In the genomic region with DNA sequence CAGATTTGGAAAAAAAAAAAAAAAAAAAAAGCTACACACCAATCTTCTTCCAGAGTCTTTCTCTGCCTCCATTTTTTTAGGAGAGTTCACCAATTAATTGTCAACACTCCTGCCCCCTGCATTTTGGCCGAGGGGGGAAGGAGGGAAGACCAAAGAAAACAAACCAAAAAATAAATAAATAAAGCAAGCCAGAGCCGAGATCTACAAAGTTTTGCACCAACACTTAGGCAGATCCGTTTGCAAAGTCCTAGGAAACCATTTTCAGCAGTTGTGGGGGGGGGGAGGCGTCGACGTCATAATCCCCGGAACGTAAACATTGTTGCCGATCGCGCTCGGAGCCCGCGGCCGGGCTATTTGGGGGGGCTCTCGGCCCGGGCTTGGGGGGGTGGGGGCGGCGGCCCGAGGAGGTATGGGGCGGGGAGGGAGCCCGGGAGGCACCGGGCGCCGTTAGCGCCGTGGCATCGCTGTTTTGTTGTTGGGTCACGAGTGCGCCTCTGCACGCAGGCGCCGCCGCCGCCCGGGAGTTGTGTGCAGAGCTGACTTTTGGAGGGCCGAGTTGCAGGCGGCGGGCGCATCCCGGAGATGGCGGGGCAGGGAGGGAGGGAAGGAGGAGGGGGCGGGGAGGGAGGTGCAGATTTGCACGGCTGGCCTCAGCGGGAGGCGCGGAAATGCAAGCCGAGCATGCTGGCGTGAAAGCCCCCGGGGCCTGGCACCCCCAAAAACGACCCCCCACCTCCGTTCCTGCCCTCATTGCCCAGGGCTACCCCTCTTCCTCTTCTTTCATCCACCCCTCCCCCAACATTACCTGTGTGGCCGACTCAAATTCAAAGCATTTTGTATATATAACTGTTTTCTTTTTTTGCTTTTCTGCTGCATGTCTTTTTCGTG, we compare ENCODE assay signal across 8 cellular contexts. TPM values are rescaled to one million over a fixed set of nuclear protein-coding genes. Genes with fewer than 3 reads are reported as not detected.
DNase-seq lines count a peak whose midpoint lies in the region; ATAC-seq, FAIRE-seq and TF ChIP-seq lines count a peak whose summit lies in the region.

No MANE protein-coding gene starts in this region.

- H3K9me3 ChIP-seq in MM.1S (replicated peaks; ENCODE audit: insufficient read depth, low read length) (no peaks in the 10 kb centered on the region), adrenal gland (replicated peaks in 1 of 3) (no peaks in the 10 kb centered on the region), left ventricle myocardium inferior (replicated peaks) (no peaks in the 10 kb centered on the region)

- no peaks in the 10 kb centered on the region for H3K36me3 ChIP-seq in MM.1S (replicated peaks; ENCODE audit: insufficient read depth, low read length)
- peaks cover 0 to 5% of the 10 kb centered on the region in 2 donors for H3K36me3 ChIP-seq in adrenal gland (replicated peaks in 1 of 2)
- H3K36me3 ChIP-seq in left ventricle myocardium inferior: peaks cover 8% of the 10 kb centered on the region

- TF ChIP-seq POLR2A in GM12891 (IDR thresholded peaks at IDR 0.05; ENCODE audit: low read depth, low read length): no peak
- TF ChIP-seq POLR2A in adrenal gland (IDR thresholded peaks at IDR 0.05): peak in 1 of 2 donors; percentile 8

- H3K4me1 ChIP-seq in MM.1S (ENCODE audit: low read length) (no peaks in the 10 kb centered on the region), adrenal gland (replicated peaks in 1 of 2) (peaks cover 25 to 54% of the 10 kb centered on the region in 2 donors), left ventricle myocardium inferior (peaks cover 62% of the 10 kb centered on the region)

- H3K27me3 ChIP-seq in MM.1S (replicated peaks; ENCODE audit: insufficient read depth, low read length) (no peaks in the 10 kb centered on the region), adrenal gland (no peaks in the 10 kb centered on the region), left ventricle myocardium inferior (ENCODE audit: low read depth) (no peaks in the 10 kb centered on the region)

- ATAC-seq in T-cell (replicated peaks in 1 of 4): peak; percentile 65 to 73 (median 71)
- ATAC-seq in HG02870 (IDR thresholded peaks at IDR 0.05; ENCODE audit: unreplicated experiment): no peak

- peak overlapping the region; percentile 65 for H2AFZ ChIP-seq in MM.1S (ENCODE audit: low read length)

- FAIRE-seq in GM12891 (lab: Jason Lieb, UNC): no peak
- no peak for FAIRE-seq in urothelium cell line (lab: Jason Lieb, UNC)

- 0 to 1% (median 1%) methylated on average over 28 to 53 of the region's 54 CpGs for whole genome bisulfite sequencing in adrenal gland, 4 donors

- H3K27me3 Mint-ChIP-seq in T-cell (no peaks in the 10 kb centered on the region), progenitor cell of endocrine pancreas (no peaks in the 10 kb centered on the region)

- H4K20me1 ChIP-seq in MM.1S (ENCODE audit: insufficient read depth, low read length): no peaks in the 10 kb centered on the region

- no peaks in the 10 kb centered on the region for H3F3A ChIP-seq in MM.1S (ENCODE audit: insufficient read depth, low read length)

- POLR2A ChIA-PET in T-cell (lab: Charles Lee): interaction anchor here (0.5 to 1.8 kb wide), 15 partner anchors 9 to 383 kb away, joined by 3 to 18 read pairs (median 7); a partner anchor contains a TSS

- H3K27ac Mint-ChIP-seq in T-cell (peak overlapping the region; percentile 98 to 99), progenitor cell of endocrine pancreas (peak overlapping the region; percentile 98)

- no peak for TF ChIP-seq CTCF in MM.1S (IDR thresholded peaks at IDR 0.05; ENCODE audit: low read length)
- TF ChIP-seq CTCF in adrenal gland (IDR thresholded peaks at IDR 0.05): no peak
- TF ChIP-seq CTCF in left ventricle myocardium inferior (IDR thresholded peaks at IDR 0.05; ENCODE audit: borderline replicate concordance): no peak
- no peak for TF ChIP-seq CTCF in progenitor cell of endocrine pancreas (IDR thresholded peaks at IDR 0.05; ENCODE audit: unreplicated experiment)

- H3K36me3 Mint-ChIP-seq in T-cell (peaks cover 7% of the 10 kb centered on the region), progenitor cell of endocrine pancreas (ENCODE audit: insufficient read depth) (no peaks in the 10 kb centered on the region)

- H3K4me1 Mint-ChIP-seq in T-cell (peaks cover 42 to 52% (median 50%) of the 10 kb centered on the region in 3 donors), progenitor cell of endocrine pancreas (ENCODE audit: low read depth) (peaks cover 53% of the 10 kb centered on the region)

- CTCF ChIA-PET in T-cell (lab: Charles Lee): interaction anchor here (0.5 to 1.9 kb wide), 17 partner anchors 12 to 1705 kb away, joined by 3 to 22 read pairs (median 5); a partner anchor contains a TSS

- no peaks in the 10 kb centered on the region for H3K9me2 ChIP-seq in MM.1S (replicated peaks; ENCODE audit: insufficient read depth, low read length)

- intact Hi-C loops in adrenal gland (cut with DNase I) (no loop called here), left ventricle myocardium inferior (cut with micrococcal nuclease) (no loop called here)

- peak overlapping the region; percentile 31; the same call in 1 of the 2 replicates for H3K27ac ChIP-seq in MM.1S (ENCODE audit: low read length)
- peak overlapping the region in 4 of 5 donors; percentile 52 to 95 (median 81) for H3K27ac ChIP-seq in adrenal gland
- H3K27ac ChIP-seq in left ventricle myocardium inferior (replicated peaks): peak overlapping the region; percentile 87

- peak overlapping the region; percentile 60 for H3K4me3 ChIP-seq in MM.1S (ENCODE audit: low read length)
- peak overlapping the region in 3 of 4 donors; percentile 68 to 95 (median 84) for H3K4me3 ChIP-seq in adrenal gland
- peak overlapping the region; percentile 74 for H3K4me3 ChIP-seq in left ventricle myocardium inferior

- H3K9me3 Mint-ChIP-seq in T-cell (no peaks in the 10 kb centered on the region), progenitor cell of endocrine pancreas (ENCODE audit: low read depth) (no peaks in the 10 kb centered on the region)

- H3K4me2 ChIP-seq in MM.1S (ENCODE audit: low read depth, low read length): peak overlapping the region; percentile 69

- no peaks in the 10 kb centered on the region for H3K79me2 ChIP-seq in MM.1S (ENCODE audit: low read length)

- peak; percentile 49 for DNase-seq in GM12891 (ENCODE audit: insufficient read length, low spot score)
- DNase-seq in MM.1S: peak; percentile 45
- peak; percentile 59 to 88 (median 77) for DNase-seq in T-cell
- DNase-seq in adrenal gland: peak; percentile 71 to 81 (median 75)
- peak; percentile 74 for DNase-seq in left ventricle myocardium inferior
- peak; percentile 44 for DNase-seq in progenitor cell of endocrine pancreas (ENCODE audit: low spot score, unreplicated experiment)
- DNase-seq in urothelium cell line (ENCODE audit: low spot score): peak; percentile 70

- H3K4me3 Mint-ChIP-seq in T-cell (peak overlapping the region; percentile 96 to 98 (median 96)), progenitor cell of endocrine pancreas (ENCODE audit: low read depth) (peak overlapping the region; percentile 96)

- H3K9ac ChIP-seq in MM.1S (ENCODE audit: low read length): peak overlapping the region; percentile 66

TF ChIP-seq in GM12891, 5 proteins besides CTCF, POLR2A, EP300 and RAD21:
- TF ChIP-seq TAF1 (IDR thresholded peaks at IDR 0.05; ENCODE audit: low read depth, low read length): no peak
- no peak for TF ChIP-seq PAX5 (IDR thresholded peaks at IDR 0.05; ENCODE audit: insufficient read depth, low read length, severe bottlenecking)
- TF ChIP-seq POLR2AphosphoS5 (IDR thresholded peaks at IDR 0.05; ENCODE audit: low read depth, low read length): no peak
- no peak for TF ChIP-seq POU2F2 (IDR thresholded peaks at IDR 0.05; ENCODE audit: low read depth, low read length)
- TF ChIP-seq SPI1 (IDR thresholded peaks at IDR 0.05; ENCODE audit: low read depth, low read length): no peak

RNA-seq across cellular contexts. Expression of a gene that starts 0.6 kb away (rescaled TPM):
- 68.9 TPM for polyA plus RNA-seq in GM12891 (2012; ENCODE audit: low read depth, missing spikeins)
- 100 to 1,000 TPM in 2 of 5 donors, 10 to 100 TPM in 3; 74.1 to 102 (median 95.8) TPM for total RNA-seq in T-cell
- 10 to 100 TPM in 7 of 8 donors, 1 to 10 TPM in 1; 9.1 to 40.6 (median 18.0) TPM for total RNA-seq in adrenal gland
- polyA plus RNA-seq in adrenal gland: 10 to 100 TPM in 2 of 3 donors, 1 to 10 TPM in 1; 5.0 to 19.7 (median 10.2) TPM
- 13.0 TPM for total RNA-seq in left ventricle myocardium inferior
- 74.0 and 79.2 TPM in 2 replicates for total RNA-seq in progenitor cell of endocrine pancreas

RNA-seq across cellular contexts. Expression of a gene that starts 46.1 kb away (rescaled TPM):
- 16.9 TPM for polyA plus RNA-seq in GM12891 (2012; ENCODE audit: low read depth, missing spikeins)
- total RNA-seq in T-cell: 10 to 100 TPM; 38.9 to 76.5 (median 59.0) TPM
- 10 to 100 TPM in 5 of 8 donors, 1 to 10 TPM in 3; 4.9 to 16.1 (median 10.4) TPM for total RNA-seq in adrenal gland
- polyA plus RNA-seq in adrenal gland: 1 to 10 TPM; 1.9 to 4.1 (median 2.9) TPM
- total RNA-seq in left ventricle myocardium inferior: 11.4 TPM
- total RNA-seq in progenitor cell of endocrine pancreas: 18.9 and 19.3 TPM in 2 replicates

Comparison
In these comparisons a context has a peak if more than half of its experiments do, and no peak if none do; other contexts are left out.
1. H3K27ac ChIP-seq: peak in every context shown above with its lines; median percentile 87 in left ventricle myocardium inferior; 81 in adrenal gland; 31 in MM.1S.